16 cellular contexts compared by ENCODE assay signal in the genomic region with DNA sequence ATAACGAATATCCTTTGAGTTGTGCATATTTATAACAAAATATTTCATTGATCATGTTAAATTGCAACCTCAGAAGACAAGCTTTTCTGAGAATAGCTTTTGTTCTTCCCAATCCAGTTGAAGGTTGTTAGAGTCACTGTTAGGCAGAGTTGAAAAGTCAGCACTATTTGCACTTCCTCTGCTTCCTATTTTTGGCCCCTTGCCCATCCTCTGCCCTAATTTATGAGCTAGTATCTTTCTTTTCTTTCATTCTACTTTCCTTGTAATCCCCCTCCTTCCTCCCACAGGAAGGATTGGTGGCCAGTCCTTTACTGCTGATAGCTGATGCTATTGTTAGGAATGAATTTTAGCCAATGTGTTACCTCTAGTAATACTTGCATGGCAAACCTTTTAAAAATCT. TPM values are rescaled to one million over a fixed set of nuclear protein-coding genes. Genes with fewer than 3 reads are reported as not detected.
DNase-seq lines count a peak whose midpoint lies in the region; ATAC-seq and TF ChIP-seq lines count a peak whose summit lies in the region.
"Had no signal": no experiment of that assay in that cellular context is flagged by ENCODE, and none has a peak within 500 bp of the region (broad histone marks: within the 10 kb centered on the region; RNA-seq: fewer than 3 reads in every experiment).

No MANE protein-coding gene starts in this region.

- H3K27ac Mint-ChIP-seq in MCF 10A (ENCODE audit: low read depth, unreplicated experiment): peak overlapping the region; percentile 64
- peak overlapping the region; percentile 49 for H3K27ac Mint-ChIP-seq in endothelial cell (ENCODE audit: unreplicated experiment)
- no peak overlapping the region for H3K27ac Mint-ChIP-seq in type B pancreatic cell

- BruUV-seq in MCF 10A (replicated peaks; lab: Mats Ljungman, UMichigan): no TSS peak
- no TSS peak for BruUV-seq in mammary epithelial cell (replicated peaks; lab: Mats Ljungman, UMichigan)

- no peaks in the 10 kb centered on the region for H3K9me3 ChIP-seq in mammary epithelial cell (replicated peaks; ENCODE audit: insufficient read depth, low read length)
- H3K9me3 ChIP-seq: SK-N-SH had no signal

- H3K4me3 Mint-ChIP-seq in MCF 10A (ENCODE audit: unreplicated experiment) (no peak overlapping the region), endothelial cell (ENCODE audit: unreplicated experiment) (peak overlapping the region; percentile 81), type B pancreatic cell (peak overlapping the region; percentile 49)
- H3K4me3 Mint-ChIP-seq: central memory CD8-positive, alpha-beta T cell had no signal

- no peak for DNase-seq in MCF 10A (ENCODE audit: unreplicated experiment)
- DNase-seq in mammary epithelial cell: no peak
- peak; percentile 38 for DNase-seq in NOMO-1 treated with DMSO at 0.1 percent for 48 hours (lab: John Stamatoyannopoulos, UW; ENCODE audit: unreplicated experiment)
- DNase-seq in endothelial cell (ENCODE audit: low spot score): no peak
- DNase-seq in type B pancreatic cell (ENCODE audit: extremely low spot score, unreplicated experiment): no peak
- DNase-seq in G401 (ENCODE audit: low spot score): no peak
- no peak for DNase-seq in activated naive CD4-positive, alpha-beta T cell treated with anti-CD3 and anti-CD28 coated beads, Interleukin-2, amount 50 U/mL, for 16 hours
- DNase-seq: activated CD4-positive, CD25-positive, alpha-beta regulatory T cell treated with anti-CD3 and anti-CD28 coated beads, Interleukin-2, amount 50 U/mL, for 72 hours; activated T-cell treated with anti-CD3 and anti-CD28 coated beads for 4 hours; DMS53; NCI-H2107; occipital lobe; SK-N-SH; substantia nigra had no signal

- no peak for ATAC-seq in HG02610 (IDR thresholded peaks at IDR 0.05; ENCODE audit: unreplicated experiment)

- H2AFZ ChIP-seq in mammary epithelial cell (ENCODE audit: low read depth, low read length): no peak overlapping the region

- WGBS in mammary epithelial cell (ENCODE audit: low coverage, missing lambda C conversion rate): 100% methylated on average over 1 of the region's 1 CpG

- no peaks in the 10 kb centered on the region for H4K20me1 ChIP-seq in mammary epithelial cell (ENCODE audit: insufficient read depth, low read length)

- no peaks in the 10 kb centered on the region for H3K27me3 Mint-ChIP-seq in MCF 10A (ENCODE audit: insufficient read depth, unreplicated experiment)
- peaks cover 14% of the 10 kb centered on the region for H3K27me3 Mint-ChIP-seq in endothelial cell (ENCODE audit: unreplicated experiment)
- no peaks in the 10 kb centered on the region for H3K27me3 Mint-ChIP-seq in type B pancreatic cell
- H3K27me3 Mint-ChIP-seq: central memory CD8-positive, alpha-beta T cell had no signal

- no peak overlapping the region for H3K27ac ChIP-seq in mammary epithelial cell (ENCODE audit: insufficient read depth, low read depth, low read length)

- intact Hi-C loops in MCF 10A (cut with micrococcal nuclease): no loop called here
- intact Hi-C loops in mammary epithelial cell (cut with micrococcal nuclease): no loop called here

- no peak overlapping the region for H3K4me3 ChIP-seq in mammary epithelial cell (replicated peaks in 1 of 3; ENCODE audit: insufficient read depth in 1 of 3, low read depth in 2 of 3, low read length in 3 of 3)

- POLR2A ChIA-PET in MCF 10A (lab: Yijun Ruan, JAX): interaction anchor here (0.7 to 1.2 kb wide), 5 partner anchors 8 to 339 kb away, joined by 3 to 5 read pairs (median 3); no protein-coding TSS in a partner anchor

- H3K36me3 Mint-ChIP-seq in MCF 10A (ENCODE audit: insufficient read depth, unreplicated experiment) (no peaks in the 10 kb centered on the region), endothelial cell (ENCODE audit: low read depth, unreplicated experiment) (peaks cover 53% of the 10 kb centered on the region), type B pancreatic cell (peaks cover 23% of the 10 kb centered on the region)

- no peak overlapping the region for H3K9ac ChIP-seq in mammary epithelial cell (ENCODE audit: insufficient read depth, low read length)
- H3K9ac ChIP-seq: SK-N-SH had no signal

- no peaks in the 10 kb centered on the region for H3K36me3 ChIP-seq in mammary epithelial cell (ENCODE audit: insufficient read depth, low read length)

- dilution Hi-C loops in mammary epithelial cell (cut with HindIII; ENCODE audit: low sequenced_read_pairs): no loop called here

- H3K9me3 Mint-ChIP-seq in MCF 10A (ENCODE audit: unreplicated experiment) (no peaks in the 10 kb centered on the region), endothelial cell (ENCODE audit: unreplicated experiment) (no peaks in the 10 kb centered on the region), type B pancreatic cell (no peaks in the 10 kb centered on the region)
- H3K9me3 Mint-ChIP-seq: central memory CD8-positive, alpha-beta T cell had no signal

- H3K27me3 ChIP-seq in mammary epithelial cell (ENCODE audit: insufficient read depth, low read length): no peaks in the 10 kb centered on the region

- H3K4me2 ChIP-seq in mammary epithelial cell (ENCODE audit: insufficient read depth, low read depth, low read length): no peak overlapping the region
- H3K4me2 ChIP-seq: SK-N-SH had no signal

- H3K79me2 ChIP-seq in mammary epithelial cell (ENCODE audit: insufficient read depth, low read length): peaks cover 89% of the 10 kb centered on the region

- peaks cover 21% of the 10 kb centered on the region for H3K4me1 ChIP-seq in mammary epithelial cell (ENCODE audit: insufficient read depth, low read length)

- peaks cover 35% of the 10 kb centered on the region for H3K4me1 Mint-ChIP-seq in MCF 10A (ENCODE audit: insufficient read depth, unreplicated experiment)
- H3K4me1 Mint-ChIP-seq in endothelial cell (ENCODE audit: unreplicated experiment): peaks cover 58% of the 10 kb centered on the region
- peaks cover 36% of the 10 kb centered on the region for H3K4me1 Mint-ChIP-seq in type B pancreatic cell (ENCODE audit: unreplicated experiment)

- in situ Hi-C loops in mammary epithelial cell (cut with MboI; ENCODE audit: low sequenced_read_pairs in 2 of 2): no loop called here
- in situ Hi-C loops in G401 (cut with HindIII; ENCODE audit: low sequenced_read_pairs): no loop called here

- CTCF ChIA-PET in MCF 10A (lab: Yijun Ruan, JAX) (interaction anchor here (0.7 to 1.0 kb wide), 4 partner anchors 10 to 1386 kb away, joined by 3 to 4 read pairs (median 3); no protein-coding TSS in a partner anchor), mammary epithelial cell (lab: Charles Lee; ENCODE audit: low non-redundant PET) (interaction anchor here (0.8 kb wide), 1 partner anchor 56 kb away, joined by 4 read pairs; no protein-coding TSS in a partner anchor)

- TF ChIP-seq CTCF in MCF 10A (IDR thresholded peaks at IDR 0.05; ENCODE audit: unreplicated experiment): no peak
- TF ChIP-seq CTCF in mammary epithelial cell (conservative IDR thresholded peaks at IDR 0.05 in 1 of 2, IDR thresholded peaks at IDR 0.05 in 1 of 2; ENCODE audit: extremely low read depth in 1 of 2, insufficient read depth in 1 of 2, low read depth in 1 of 2, low read length in 2 of 2): no peak
- no peak for TF ChIP-seq CTCF in endothelial cell (IDR thresholded peaks at IDR 0.05; ENCODE audit: unreplicated experiment)
- no peak for TF ChIP-seq CTCF in type B pancreatic cell (conservative IDR thresholded peaks at IDR 0.05)

RNA-seq across cellular contexts. Expression of a gene that starts 4.9 kb away (rescaled TPM):
- total RNA-seq in MCF 10A (2022): 37.4 and 46.5 TPM in 2 replicates
- total RNA-seq in mammary epithelial cell: 10 to 100 TPM; 34.0 to 49.8 TPM
- polyA plus RNA-seq in mammary epithelial cell: 52.5 TPM
- polyA minus RNA-seq in mammary epithelial cell: 11.8 TPM
- 367 TPM for total RNA-seq in endothelial cell (ENCODE audit: unreplicated experiment)
- 40.4 and 48.1 TPM in 2 replicates for total RNA-seq in type B pancreatic cell (ENCODE audit: low replicate concordance)
- total RNA-seq in G401 (2014; rRNA removed; shearing (Covaris generic)): 61.3 and 71.8 TPM in 2 replicates

RNA-seq across cellular contexts. Expression of a gene that starts 34.3 kb away (rescaled TPM):
- total RNA-seq in MCF 10A (2022): 40.9 and 45.0 TPM in 2 replicates
- total RNA-seq in mammary epithelial cell: 10 to 100 TPM; 30.2 to 45.7 TPM
- polyA plus RNA-seq in mammary epithelial cell: 29.3 TPM
- 32.7 TPM for polyA minus RNA-seq in mammary epithelial cell
- 38.4 TPM for total RNA-seq in endothelial cell (ENCODE audit: unreplicated experiment)
- total RNA-seq in type B pancreatic cell (ENCODE audit: low replicate concordance): 23.0 and 27.2 TPM in 2 replicates
- total RNA-seq in G401 (2014; rRNA removed; shearing (Covaris generic)): 24.2 and 26.1 TPM in 2 replicates
